ENCODE assay signal across 8 cellular contexts in the genomic region with DNA sequence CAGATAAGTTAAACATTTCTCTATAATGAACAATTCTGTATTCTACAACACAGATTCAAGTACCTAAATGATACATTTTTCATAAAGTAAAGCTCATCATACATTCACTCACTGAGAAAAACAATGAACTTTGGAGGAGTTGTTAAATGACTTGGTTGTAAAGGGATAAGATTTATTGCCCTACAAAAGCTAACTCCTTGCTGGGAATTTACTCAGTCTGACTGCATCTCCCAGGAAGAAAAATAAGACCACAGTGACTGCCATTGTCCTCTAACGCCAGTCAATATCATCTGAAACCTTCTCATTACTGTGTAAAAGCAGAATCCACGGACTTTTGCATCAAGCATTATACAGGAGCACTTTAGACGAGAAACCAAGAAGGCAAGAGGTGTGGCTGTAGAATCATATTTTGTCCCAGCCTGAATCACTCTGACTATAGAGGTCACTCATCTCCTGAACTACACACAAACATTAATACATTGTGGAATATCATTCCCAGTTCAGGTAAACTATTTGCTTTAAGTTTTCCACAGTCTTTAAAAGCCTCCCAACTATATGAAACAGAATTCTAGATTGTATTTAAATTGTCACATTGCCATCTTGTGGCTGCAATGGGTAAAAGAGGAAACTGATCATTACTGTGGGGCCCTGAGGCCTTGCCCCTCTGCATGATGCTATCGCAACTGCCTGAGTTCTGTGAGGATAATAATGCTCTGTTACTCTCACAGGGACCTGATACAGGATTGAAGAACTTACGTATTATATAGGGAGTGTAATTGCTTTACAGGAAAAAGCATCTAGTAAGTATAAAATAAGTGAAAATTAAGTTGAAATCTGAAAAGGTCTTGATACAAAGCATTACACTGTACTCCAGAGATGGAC.
A peak's percentile ranks its signal among the peaks of the same experiment; 100 is the strongest.
DNase-seq lines count a peak whose midpoint lies in the region; ATAC-seq and TF ChIP-seq lines count a peak whose summit lies in the region.

No MANE protein-coding gene starts in this region.

- TF ChIP-seq EP300 in suprapubic skin (IDR thresholded peaks at IDR 0.05): no peak

- H3K4me3 ChIP-seq in WERI-Rb-1 (ENCODE audit: low read depth, low read length) (no peak overlapping the region), left lung (no peak overlapping the region), suprapubic skin (no peak overlapping the region)

- H3K36me3 ChIP-seq in WERI-Rb-1 (no peaks in the 10 kb centered on the region), left lung (no peaks in the 10 kb centered on the region), suprapubic skin (no peaks in the 10 kb centered on the region)

- 54% methylated on average over 5 of the region's 5 CpGs for WGBS in suprapubic skin

- peak; percentile 52 to 55 for DNase-seq in AML-193 (lab: John Stamatoyannopoulos, UW)
- DNase-seq in GM13976 (ENCODE audit: low spot score): peak; percentile 37
- peak; percentile 2 for DNase-seq in NCI-H128 (lab: John Stamatoyannopoulos, UW; ENCODE audit: unreplicated experiment)
- DNase-seq in WERI-Rb-1: peak; percentile 18
- DNase-seq in left lung: no peak
- no peak for DNase-seq in suprapubic skin (ENCODE audit: low spot score in 2 of 2)
- DNase-seq in activated effector memory CD4-positive, alpha-beta T cell treated with Interleukin-2 at 50 U/mL for 16 hours: no peak

- in situ Hi-C loops in GM13976 (cut with MboI; ENCODE audit: low sequenced_read_pairs, unreplicated experiment): no loop called here

- no peak overlapping the region for H3K27ac ChIP-seq in WERI-Rb-1
- H3K27ac ChIP-seq in left lung: no peak overlapping the region
- no peak overlapping the region for H3K27ac ChIP-seq in suprapubic skin

- TF ChIP-seq POLR2A in suprapubic skin (IDR thresholded peaks at IDR 0.05): no peak

- intact Hi-C loops in left lung (cut with DNase I): no loop called here

- ATAC-seq in HG02642 (IDR thresholded peaks at IDR 0.05; ENCODE audit: poor library complexity, unreplicated experiment) (peak; percentile 68), left lung (peak; percentile 80)

- peak; percentile 29 for TF ChIP-seq CTCF in GM13976 (IDR thresholded peaks at IDR 0.05; ENCODE audit: borderline replicate concordance, control extremely low read depth, extremely low read depth, insufficient read depth, missing control alignments)
- TF ChIP-seq CTCF in WERI-Rb-1 (IDR thresholded peaks at IDR 0.05; ENCODE audit: low read depth, low read length): peak; percentile 43; the same call in 1 of the 2 replicates
- peak; percentile 17 to 24 for TF ChIP-seq CTCF in left lung (IDR thresholded peaks at IDR 0.05)
- no peak for TF ChIP-seq CTCF in suprapubic skin (IDR thresholded peaks at IDR 0.05)

- H3K27me3 ChIP-seq in WERI-Rb-1 (ENCODE audit: insufficient read depth, low read depth, severe bottlenecking) (no peaks in the 10 kb centered on the region), left lung (no peaks in the 10 kb centered on the region), suprapubic skin (no peaks in the 10 kb centered on the region)

- H3K4me1 ChIP-seq in left lung (no peaks in the 10 kb centered on the region), suprapubic skin (no peaks in the 10 kb centered on the region)

- no peaks in the 10 kb centered on the region for H3K9me3 ChIP-seq in WERI-Rb-1 (ENCODE audit: severe bottlenecking)
- no peaks in the 10 kb centered on the region for H3K9me3 ChIP-seq in left lung
- H3K9me3 ChIP-seq in suprapubic skin: no peaks in the 10 kb centered on the region

Comparison
In these comparisons a context has a peak if more than half of its experiments do, and no peak if none do; other contexts are left out.
1. DNase-seq: peak in AML-193 (2 of 2), GM13976 (single experiment), NCI-H128 (single experiment) and WERI-Rb-1 (single experiment); none in left lung (0 of 2), suprapubic skin (0 of 2) and activated effector memory CD4-positive, alpha-beta T cell treated with Interleukin-2 at 50 U/mL for 16 hours (single experiment).
2. CTCF ChIP-seq: peak in GM13976 (single experiment), WERI-Rb-1 (single experiment) and left lung (2 of 2); none in suprapubic skin (0 of 2).